In the genomic region with DNA sequence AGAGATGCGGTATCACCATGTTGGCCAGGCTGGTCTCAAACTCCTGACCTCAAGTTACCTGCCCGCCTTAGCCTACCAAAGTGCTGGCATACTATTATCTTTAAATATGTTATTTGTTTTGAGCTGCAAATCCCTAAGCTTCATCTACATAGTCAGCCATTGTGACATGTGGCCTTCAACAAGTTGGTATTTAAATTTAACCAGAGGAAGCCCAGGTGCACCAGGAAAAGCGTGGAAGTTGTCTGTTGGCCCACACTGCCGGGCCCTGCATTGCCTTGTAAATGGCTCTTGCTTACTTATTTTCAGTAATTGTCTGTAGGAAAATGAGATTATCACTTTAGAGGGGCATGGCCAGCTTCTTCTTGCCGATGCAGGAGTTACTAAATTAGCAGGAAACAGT, we compare ENCODE assay signal across 2 cellular contexts.
TF ChIP-seq lines count a peak whose summit lies in the region.

No MANE protein-coding gene starts in this region.

TF ChIP-seq in HepG2, 621 proteins besides CTCF, POLR2A, EP300 and RAD21 (continues in another document):
- no peak for TF ChIP-seq ONECUT2 (CRISPR knock-in tag; IDR thresholded peaks at IDR 0.05)
- TF ChIP-seq MAFK (conservative IDR thresholded peaks at IDR 0.05 in 1 of 2, IDR thresholded peaks at IDR 0.05 in 1 of 2; ENCODE audit: low read length in 2 of 2): no peak
- TF ChIP-seq ZNF703 (CRISPR knock-in tag; IDR thresholded peaks at IDR 0.05; ENCODE audit: borderline replicate concordance): no peak
- TF ChIP-seq, protein P1, sequence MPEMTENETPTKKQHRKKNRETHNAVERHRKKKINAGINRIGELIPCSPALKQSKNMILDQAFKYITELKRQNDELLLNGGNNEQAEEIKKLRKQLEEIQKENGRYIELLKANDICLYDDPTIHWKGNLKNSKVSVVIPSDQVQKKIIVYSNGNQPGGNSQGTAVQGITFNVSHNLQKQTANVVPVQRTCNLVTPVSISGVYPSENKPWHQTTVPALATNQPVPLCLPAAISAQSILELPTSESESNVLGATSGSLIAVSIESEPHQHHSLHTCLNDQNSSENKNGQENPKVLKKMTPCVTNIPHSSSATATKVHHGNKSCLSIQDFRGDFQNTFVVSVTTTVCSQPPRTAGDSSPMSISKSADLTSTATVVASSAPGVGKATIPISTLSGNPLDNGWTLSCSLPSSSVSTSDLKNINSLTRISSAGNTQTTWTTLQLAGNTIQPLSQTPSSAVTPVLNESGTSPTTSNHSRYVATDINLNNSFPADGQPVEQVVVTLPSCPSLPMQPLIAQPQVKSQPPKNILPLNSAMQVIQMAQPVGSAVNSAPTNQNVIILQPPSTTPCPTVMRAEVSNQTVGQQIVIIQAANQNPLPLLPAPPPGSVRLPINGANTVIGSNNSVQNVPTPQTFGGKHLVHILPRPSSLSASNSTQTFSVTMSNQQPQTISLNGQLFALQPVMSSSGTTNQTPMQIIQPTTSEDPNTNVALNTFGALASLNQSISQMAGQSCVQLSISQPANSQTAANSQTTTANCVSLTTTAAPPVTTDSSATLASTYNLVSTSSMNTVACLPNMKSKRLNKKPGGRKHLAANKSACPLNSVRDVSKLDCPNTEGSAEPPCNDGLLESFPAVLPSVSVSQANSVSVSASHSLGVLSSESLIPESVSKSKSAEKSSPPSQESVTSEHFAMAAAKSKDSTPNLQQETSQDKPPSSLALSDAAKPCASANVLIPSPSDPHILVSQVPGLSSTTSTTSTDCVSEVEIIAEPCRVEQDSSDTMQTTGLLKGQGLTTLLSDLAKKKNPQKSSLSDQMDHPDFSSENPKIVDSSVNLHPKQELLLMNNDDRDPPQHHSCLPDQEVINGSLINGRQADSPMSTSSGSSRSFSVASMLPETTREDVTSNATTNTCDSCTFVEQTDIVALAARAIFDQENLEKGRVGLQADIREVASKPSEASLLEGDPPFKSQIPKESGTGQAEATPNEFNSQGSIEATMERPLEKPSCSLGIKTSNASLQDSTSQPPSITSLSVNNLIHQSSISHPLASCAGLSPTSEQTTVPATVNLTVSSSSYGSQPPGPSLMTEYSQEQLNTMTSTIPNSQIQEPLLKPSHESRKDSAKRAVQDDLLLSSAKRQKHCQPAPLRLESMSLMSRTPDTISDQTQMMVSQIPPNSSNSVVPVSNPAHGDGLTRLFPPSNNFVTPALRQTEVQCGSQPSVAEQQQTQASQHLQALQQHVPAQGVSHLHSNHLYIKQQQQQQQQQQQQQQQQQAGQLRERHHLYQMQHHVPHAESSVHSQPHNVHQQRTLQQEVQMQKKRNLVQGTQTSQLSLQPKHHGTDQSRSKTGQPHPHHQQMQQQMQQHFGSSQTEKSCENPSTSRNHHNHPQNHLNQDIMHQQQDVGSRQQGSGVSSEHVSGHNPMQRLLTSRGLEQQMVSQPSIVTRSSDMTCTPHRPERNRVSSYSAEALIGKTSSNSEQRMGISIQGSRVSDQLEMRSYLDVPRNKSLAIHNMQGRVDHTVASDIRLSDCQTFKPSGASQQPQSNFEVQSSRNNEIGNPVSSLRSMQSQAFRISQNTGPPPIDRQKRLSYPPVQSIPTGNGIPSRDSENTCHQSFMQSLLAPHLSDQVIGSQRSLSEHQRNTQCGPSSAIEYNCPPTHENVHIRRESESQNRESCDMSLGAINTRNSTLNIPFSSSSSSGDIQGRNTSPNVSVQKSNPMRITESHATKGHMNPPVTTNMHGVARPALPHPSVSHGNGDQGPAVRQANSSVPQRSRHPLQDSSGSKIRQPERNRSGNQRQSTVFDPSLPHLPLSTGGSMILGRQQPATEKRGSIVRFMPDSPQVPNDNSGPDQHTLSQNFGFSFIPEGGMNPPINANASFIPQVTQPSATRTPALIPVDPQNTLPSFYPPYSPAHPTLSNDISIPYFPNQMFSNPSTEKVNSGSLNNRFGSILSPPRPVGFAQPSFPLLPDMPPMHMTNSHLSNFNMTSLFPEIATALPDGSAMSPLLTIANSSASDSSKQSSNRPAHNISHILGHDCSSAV (CRISPR knock-in tag; IDR thresholded peaks at IDR 0.05; ENCODE audit: borderline replicate concordance): no peak
- no peak for TF ChIP-seq NR2F6 (IDR thresholded peaks at IDR 0.05)
- TF ChIP-seq NR2F6 (CRISPR knock-in tag; IDR thresholded peaks at IDR 0.05): no peak
- TF ChIP-seq, protein P2, sequence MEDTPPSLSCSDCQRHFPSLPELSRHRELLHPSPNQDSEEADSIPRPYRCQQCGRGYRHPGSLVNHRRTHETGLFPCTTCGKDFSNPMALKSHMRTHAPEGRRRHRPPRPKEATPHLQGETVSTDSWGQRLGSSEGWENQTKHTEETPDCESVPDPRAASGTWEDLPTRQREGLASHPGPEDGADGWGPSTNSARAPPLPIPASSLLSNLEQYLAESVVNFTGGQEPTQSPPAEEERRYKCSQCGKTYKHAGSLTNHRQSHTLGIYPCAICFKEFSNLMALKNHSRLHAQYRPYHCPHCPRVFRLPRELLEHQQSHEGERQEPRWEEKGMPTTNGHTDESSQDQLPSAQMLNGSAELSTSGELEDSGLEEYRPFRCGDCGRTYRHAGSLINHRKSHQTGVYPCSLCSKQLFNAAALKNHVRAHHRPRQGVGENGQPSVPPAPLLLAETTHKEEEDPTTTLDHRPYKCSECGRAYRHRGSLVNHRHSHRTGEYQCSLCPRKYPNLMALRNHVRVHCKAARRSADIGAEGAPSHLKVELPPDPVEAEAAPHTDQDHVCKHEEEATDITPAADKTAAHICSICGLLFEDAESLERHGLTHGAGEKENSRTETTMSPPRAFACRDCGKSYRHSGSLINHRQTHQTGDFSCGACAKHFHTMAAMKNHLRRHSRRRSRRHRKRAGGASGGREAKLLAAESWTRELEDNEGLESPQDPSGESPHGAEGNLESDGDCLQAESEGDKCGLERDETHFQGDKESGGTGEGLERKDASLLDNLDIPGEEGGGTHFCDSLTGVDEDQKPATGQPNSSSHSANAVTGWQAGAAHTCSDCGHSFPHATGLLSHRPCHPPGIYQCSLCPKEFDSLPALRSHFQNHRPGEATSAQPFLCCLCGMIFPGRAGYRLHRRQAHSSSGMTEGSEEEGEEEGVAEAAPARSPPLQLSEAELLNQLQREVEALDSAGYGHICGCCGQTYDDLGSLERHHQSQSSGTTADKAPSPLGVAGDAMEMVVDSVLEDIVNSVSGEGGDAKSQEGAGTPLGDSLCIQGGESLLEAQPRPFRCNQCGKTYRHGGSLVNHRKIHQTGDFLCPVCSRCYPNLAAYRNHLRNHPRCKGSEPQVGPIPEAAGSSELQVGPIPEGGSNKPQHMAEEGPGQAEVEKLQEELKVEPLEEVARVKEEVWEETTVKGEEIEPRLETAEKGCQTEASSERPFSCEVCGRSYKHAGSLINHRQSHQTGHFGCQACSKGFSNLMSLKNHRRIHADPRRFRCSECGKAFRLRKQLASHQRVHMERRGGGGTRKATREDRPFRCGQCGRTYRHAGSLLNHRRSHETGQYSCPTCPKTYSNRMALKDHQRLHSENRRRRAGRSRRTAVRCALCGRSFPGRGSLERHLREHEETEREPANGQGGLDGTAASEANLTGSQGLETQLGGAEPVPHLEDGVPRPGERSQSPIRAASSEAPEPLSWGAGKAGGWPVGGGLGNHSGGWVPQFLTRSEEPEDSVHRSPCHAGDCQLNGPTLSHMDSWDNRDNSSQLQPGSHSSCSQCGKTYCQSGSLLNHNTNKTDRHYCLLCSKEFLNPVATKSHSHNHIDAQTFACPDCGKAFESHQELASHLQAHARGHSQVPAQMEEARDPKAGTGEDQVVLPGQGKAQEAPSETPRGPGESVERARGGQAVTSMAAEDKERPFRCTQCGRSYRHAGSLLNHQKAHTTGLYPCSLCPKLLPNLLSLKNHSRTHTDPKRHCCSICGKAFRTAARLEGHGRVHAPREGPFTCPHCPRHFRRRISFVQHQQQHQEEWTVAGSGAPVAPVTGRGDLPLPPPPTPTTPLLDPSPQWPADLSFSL (CRISPR knock-in tag; IDR thresholded peaks at IDR 0.05): no peak

TF ChIP-seq in WTC11, 78 proteins besides CTCF, POLR2A, EP300 and RAD21:
- no peak for TF ChIP-seq NR2C2 (CRISPR knock-in tag; IDR thresholded peaks at IDR 0.05)
TF ChIP-seq in WTC11: peak in this region for 0.
